Comparison of ENCODE assay signal across 1 cellular context in genomic region chr2:69386376-69386775, GRCh38.
TF ChIP-seq lines count a peak whose summit lies in the region.

No MANE protein-coding gene starts in this region.

TF ChIP-seq in HCT116, 20 proteins besides CTCF, POLR2A, EP300 and RAD21 (continued from another document):
- TF ChIP-seq ZBTB33 (IDR thresholded peaks at IDR 0.05; ENCODE audit: extremely low read depth, insufficient replicate concordance, low read length): no peak
- no peak for TF ChIP-seq ELF1 (IDR thresholded peaks at IDR 0.05; ENCODE audit: borderline replicate concordance, low read depth)
- no peak for TF ChIP-seq YY1 (IDR thresholded peaks at IDR 0.05; ENCODE audit: extremely low read depth, insufficient replicate concordance, low read depth, low read length)
- no peak for TF ChIP-seq ZFX (IDR thresholded peaks at IDR 0.05)
- no peak for TF ChIP-seq SRF (IDR thresholded peaks at IDR 0.05; ENCODE audit: low read depth)
- no peak for TF ChIP-seq POLR2AphosphoS5 (IDR thresholded peaks at IDR 0.05; ENCODE audit: low read depth, low read length)
- no peak for TF ChIP-seq CEBPB (IDR thresholded peaks at IDR 0.05; ENCODE audit: low read depth)
- no peak for TF ChIP-seq ATF3 (IDR thresholded peaks at IDR 0.05)
- TF ChIP-seq JUND (IDR thresholded peaks at IDR 0.05): no peak
- TF ChIP-seq MAX (IDR thresholded peaks at IDR 0.05): no peak
- TF ChIP-seq FOSL1 (IDR thresholded peaks at IDR 0.05; ENCODE audit: low read depth): no peak
